Comparison of ENCODE assay signal across 9 cellular contexts in the genomic region with DNA sequence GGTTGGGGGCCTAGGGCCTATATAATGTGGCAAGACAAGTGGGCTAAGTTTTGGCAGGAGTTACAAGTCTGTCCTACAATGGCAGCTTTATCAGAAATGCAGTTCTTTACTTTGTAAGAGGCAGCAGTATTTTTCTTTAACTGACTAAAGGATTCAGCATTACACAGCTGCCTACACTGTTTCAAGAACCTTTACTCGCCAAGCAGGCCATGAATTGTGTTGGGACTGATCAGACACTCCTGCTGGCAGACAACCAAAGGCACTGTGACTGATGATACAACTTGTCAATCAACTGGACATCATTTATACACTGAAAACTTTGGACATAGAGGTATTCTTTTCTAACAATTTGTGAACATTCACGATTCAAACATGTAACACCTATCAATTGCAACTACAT.
"Had no signal": no experiment of that assay in that cellular context is flagged by ENCODE, and none has a peak within 500 bp of the region (broad histone marks: within the 10 kb centered on the region; RNA-seq: fewer than 3 reads in every experiment).

No MANE protein-coding gene starts in this region.

- ATAC-seq: K562 had no signal

- FAIRE-seq: K562 had no signal

- H3K9me3 ChIP-seq: HAP-1 had no signal

- DNase-seq: GM23248, GOT3, H7, HFFc6, IMR-90, KG1 had no signal

- H2AFZ ChIP-seq: GM23248 had no signal

- H3K27ac ChIP-seq: GM23248, HL-60 had no signal

- H3K9ac ChIP-seq: GM23248 had no signal

- H3K4me3 ChIP-seq: GM23248, HAP-1, K562 had no signal
